ENCODE assay signal across 1 cellular context in the genomic region with DNA sequence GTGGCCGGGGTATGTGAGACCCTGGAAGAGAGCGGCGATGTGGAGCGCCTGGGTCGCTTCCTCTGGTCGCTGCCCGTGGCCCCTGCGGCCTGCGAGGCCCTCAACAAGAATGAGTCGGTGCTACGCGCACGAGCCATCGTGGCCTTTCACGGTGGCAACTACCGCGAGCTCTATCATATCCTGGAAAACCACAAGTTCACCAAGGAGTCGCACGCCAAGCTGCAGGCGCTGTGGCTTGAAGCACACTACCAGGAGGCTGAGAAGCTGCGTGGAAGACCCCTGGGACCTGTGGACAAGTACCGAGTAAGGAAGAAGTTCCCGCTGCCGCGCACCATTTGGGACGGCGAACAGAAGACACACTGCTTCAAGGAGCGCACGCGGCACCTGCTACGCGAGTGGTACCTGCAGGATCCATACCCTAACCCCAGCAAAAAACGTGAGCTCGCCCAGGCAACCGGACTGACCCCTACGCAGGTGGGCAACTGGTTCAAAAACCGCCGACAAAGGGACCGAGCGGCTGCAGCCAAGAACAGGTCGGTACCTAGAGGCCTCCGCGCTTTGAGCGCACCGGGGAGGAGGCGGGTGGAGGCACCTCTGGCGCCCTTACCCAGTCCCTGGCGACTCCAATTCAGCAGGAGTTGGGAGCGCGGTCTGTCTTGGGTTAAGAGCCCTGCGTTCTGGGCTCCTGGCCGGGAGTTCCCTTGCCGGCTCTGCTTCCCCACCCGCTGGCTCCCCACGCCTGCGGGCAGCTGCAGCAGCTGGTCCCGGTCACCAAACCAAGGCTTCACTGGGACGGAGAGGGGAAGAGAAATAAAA.
TF ChIP-seq lines count a peak whose summit lies in the region.

No MANE protein-coding gene starts in this region.

TF ChIP-seq in HEK293, 187 proteins besides CTCF, POLR2A, EP300 and RAD21 (continued from another document):
- no peak for TF ChIP-seq MEIS1 (CRISPR knock-in tag; IDR thresholded peaks at IDR 0.05; ENCODE audit: borderline replicate concordance)
